15 cellular contexts compared by ENCODE assay signal in genomic region chr6:137673603-137674002, GRCh38.
DNase-seq lines count a peak whose midpoint lies in the region; ATAC-seq, FAIRE-seq and TF ChIP-seq lines count a peak whose summit lies in the region.
"Had no signal": no experiment of that assay in that cellular context is flagged by ENCODE, and none has a peak within 500 bp of the region (broad histone marks: within the 10 kb centered on the region; RNA-seq: fewer than 3 reads in every experiment).

No MANE protein-coding gene starts in this region.

- DNase-seq in HepG2 (ENCODE audit: low spot score) (no peak), right lobe of liver (no peak), NCI-H748 treated with DMSO at 0.1 percent for 48 hours (lab: John Stamatoyannopoulos, UW) (peak; percentile 12), ascending aorta (ENCODE audit: low spot score in 2 of 2) (no peak)
- no peak for DNase-seq in stimulated activated effector memory CD8-positive, alpha-beta T cell treated with anti-CD3 and anti-CD28 coated beads, Interleukin-12 subunit alpha, Interleukin-12 subunit beta, amount 100 ng/mL, for 72 hours (ENCODE audit: low spot score in 2 of 2)
- no peak for DNase-seq in activated naive CD4-positive, alpha-beta T cell treated with Interleukin-2 at 50 U/mL for 16 hours
- DNase-seq: Calu3; CD8-positive, alpha-beta T cell; DMS79 treated with DMSO at 0.1 percent for 48 hours; GF-D8; H9 had no signal

- no peaks in the 10 kb centered on the region for H3K79me2 ChIP-seq in HepG2 (ENCODE audit: insufficient read depth, low read length)

- no peaks in the 10 kb centered on the region for H4K20me1 ChIP-seq in HepG2 (ENCODE audit: insufficient read depth, low read length)
- H4K20me1 ChIP-seq: BLaER1 treated with 17β-estradiol and CSF1 and Interleukin-3, amounts not matched to agents 10 nM and 100 nM had no signal

- peaks cover 6% of the 10 kb centered on the region for H3K36me3 Mint-ChIP-seq in stimulated activated effector memory CD8-positive, alpha-beta T cell treated with anti-CD3 and anti-CD28 coated beads, Interleukin-12 subunit alpha, Interleukin-12 subunit beta, amount 100 ng/mL, for 72 hours
- H3K36me3 Mint-ChIP-seq: CD8-positive, alpha-beta T cell had no signal

- H3K9ac ChIP-seq in HepG2 (ENCODE audit: insufficient read depth, low read depth, low read length): no peak overlapping the region
- H3K9ac ChIP-seq: BLaER1 treated with 17β-estradiol and CSF1 and Interleukin-3, amounts not matched to agents 10 nM and 100 nM had no signal

- WGBS in HepG2 (ENCODE audit: low lambda C conversion rate): 19% methylated on average over 3 of the region's 3 CpGs
- 54% methylated on average over 3 of the region's 3 CpGs for WGBS in right lobe of liver (ENCODE audit: insufficient coverage, low coverage, low lambda C conversion rate, missing lambda C conversion rate)

- no peaks in the 10 kb centered on the region for H3K9me3 Mint-ChIP-seq in stimulated activated effector memory CD8-positive, alpha-beta T cell treated with anti-CD3 and anti-CD28 coated beads, Interleukin-12 subunit alpha, Interleukin-12 subunit beta, amount 100 ng/mL, for 72 hours

- in situ Hi-C loops in HepG2 (cut with HindIII; ENCODE audit: extremely low pct_ligation_motif_present, low pct_unique_long_range_greater_than_20kb): no loop called here

- no peak for TF ChIP-seq RAD21 in HepG2 (CRISPR knock-in tag; IDR thresholded peaks at IDR 0.05)

- FAIRE-seq in HepG2 (lab: Jason Lieb, UNC): no peak
- FAIRE-seq: H1 had no signal

- H3K9me3 ChIP-seq in HepG2 (ENCODE audit: low read length): no peaks in the 10 kb centered on the region
- H3K9me3 ChIP-seq in right lobe of liver: no peaks in the 10 kb centered on the region
- no peaks in the 10 kb centered on the region for H3K9me3 ChIP-seq in ascending aorta

- CTCF ChIA-PET in HepG2 (lab: Yijun Ruan, JAX; ENCODE audit: low intra/inter-chr PET ratio, low total read pairs): no interaction called here

- TF ChIP-seq POLR2A in HepG2 (IDR thresholded peaks at IDR 0.05; ENCODE audit: insufficient read depth in 1 of 2, low read depth in 2 of 2, low read length in 2 of 2) (no peak), right lobe of liver (IDR thresholded peaks at IDR 0.05) (no peak)

- intact Hi-C loops in HepG2 (cut with micrococcal nuclease; ENCODE audit: unreplicated experiment) (no loop called here), right lobe of liver (cut with DNase I) (no loop called here), ascending aorta (cut with DNase I) (no loop called here)

- TF ChIP-seq CTCF in HepG2 (CRISPR knock-in tag; IDR thresholded peaks at IDR 0.05): no peak
- TF ChIP-seq CTCF in right lobe of liver (IDR thresholded peaks at IDR 0.05): no peak
- TF ChIP-seq CTCF in ascending aorta (IDR thresholded peaks at IDR 0.05): no peak

- no peak overlapping the region for H3K27ac Mint-ChIP-seq in stimulated activated effector memory CD8-positive, alpha-beta T cell treated with anti-CD3 and anti-CD28 coated beads, Interleukin-12 subunit alpha, Interleukin-12 subunit beta, amount 100 ng/mL, for 72 hours
- H3K27ac Mint-ChIP-seq: B cell; CD8-positive, alpha-beta T cell; H9 had no signal

- H3K4me1 ChIP-seq in HepG2 (ENCODE audit: insufficient read depth, low read length): no peaks in the 10 kb centered on the region
- H3K4me1 ChIP-seq in right lobe of liver: no peaks in the 10 kb centered on the region
- H3K4me1 ChIP-seq in ascending aorta: no peaks in the 10 kb centered on the region

- no peak overlapping the region for H2AFZ ChIP-seq in HepG2 (ENCODE audit: low read length)

- no TSS peak for BruUV-seq in HepG2 (replicated peaks; lab: Mats Ljungman, UMichigan)

- H3K4me3 ChIP-seq in HepG2 (replicated peaks in 1 of 3; ENCODE audit: insufficient read depth in 1 of 3, low read depth in 2 of 3, low read length in 3 of 3): no peak overlapping the region
- no peak overlapping the region for H3K4me3 ChIP-seq in right lobe of liver
- no peak overlapping the region for H3K4me3 ChIP-seq in ascending aorta
- H3K4me3 ChIP-seq: BLaER1 treated with 17β-estradiol and CSF1 and Interleukin-3, amounts not matched to agents 10 nM and 100 nM had no signal

- ATAC-seq in HepG2 (no peak), right lobe of liver (no peak), esophagus mucosa (peak; percentile 88)
- ATAC-seq in stimulated activated effector memory CD8-positive, alpha-beta T cell treated with anti-CD3 and anti-CD28 coated beads, Interleukin-12 subunit alpha, Interleukin-12 subunit beta, amount 100 ng/mL, for 72 hours: no peak
- ATAC-seq: CD8-positive, alpha-beta T cell had no signal

- H3K36me3 ChIP-seq in HepG2 (replicated peaks in 1 of 2; ENCODE audit: control insufficient read depth in 1 of 2, insufficient read depth in 2 of 2, low read length in 2 of 2) (no peaks in the 10 kb centered on the region), right lobe of liver (no peaks in the 10 kb centered on the region), ascending aorta (no peaks in the 10 kb centered on the region)
- H3K36me3 ChIP-seq: BLaER1 treated with 17β-estradiol and CSF1 and Interleukin-3, amounts not matched to agents 10 nM and 100 nM had no signal

- H3K27me3 ChIP-seq in HepG2 (ENCODE audit: control insufficient read depth in 1 of 2, insufficient read depth in 2 of 2, low read length in 2 of 2) (no peaks in the 10 kb centered on the region), right lobe of liver (no peaks in the 10 kb centered on the region), ascending aorta (no peaks in the 10 kb centered on the region)
- H3K27me3 ChIP-seq: BLaER1 treated with 17β-estradiol and CSF1 and Interleukin-3, amounts not matched to agents 10 nM and 100 nM had no signal

- TF ChIP-seq EP300 in HepG2 (IDR thresholded peaks at IDR 0.05; ENCODE audit: low read depth in 2 of 2, low read length in 2 of 2): no peak
- TF ChIP-seq EP300 in HepG2 (CRISPR knock-in tag; IDR thresholded peaks at IDR 0.05; ENCODE audit: borderline replicate concordance): no peak

- no peak overlapping the region for H3K27ac ChIP-seq in HepG2 (ENCODE audit: extremely low read length, insufficient read depth, low read length)
- no peak overlapping the region for H3K27ac ChIP-seq in right lobe of liver
- H3K27ac ChIP-seq in ascending aorta: no peak overlapping the region
- H3K27ac ChIP-seq: BLaER1 treated with 17β-estradiol and CSF1 and Interleukin-3, amounts not matched to agents 10 nM and 100 nM had no signal

- peaks cover 23% of the 10 kb centered on the region for H3K4me1 Mint-ChIP-seq in stimulated activated effector memory CD8-positive, alpha-beta T cell treated with anti-CD3 and anti-CD28 coated beads, Interleukin-12 subunit alpha, Interleukin-12 subunit beta, amount 100 ng/mL, for 72 hours
- H3K4me1 Mint-ChIP-seq: B cell, H9 had no signal

- no peak overlapping the region for H3K4me3 Mint-ChIP-seq in stimulated activated effector memory CD8-positive, alpha-beta T cell treated with anti-CD3 and anti-CD28 coated beads, Interleukin-12 subunit alpha, Interleukin-12 subunit beta, amount 100 ng/mL, for 72 hours
- H3K4me3 Mint-ChIP-seq: B cell; CD8-positive, alpha-beta T cell; H9 had no signal

- POLR2A ChIA-PET in HepG2 (lab: Yijun Ruan, JAX): no interaction called here

- H3K4me2 ChIP-seq in HepG2 (ENCODE audit: low read depth, low read length): no peak overlapping the region

TF ChIP-seq in HepG2, 621 proteins besides CTCF, POLR2A, EP300 and RAD21 (continues in another document):
- TF ChIP-seq ZNF335 (CRISPR knock-in tag; IDR thresholded peaks at IDR 0.05): no peak
- peak; percentile 48; the same call in 1 of the 2 replicates for TF ChIP-seq ATF7 (IDR thresholded peaks at IDR 0.05)
- no peak for TF ChIP-seq ATF7 (CRISPR knock-in tag; IDR thresholded peaks at IDR 0.05)
- TF ChIP-seq ZNF431 (CRISPR knock-in tag; IDR thresholded peaks at IDR 0.05; ENCODE audit: borderline replicate concordance, low read depth): no peak
- TF ChIP-seq TFE3 (CRISPR knock-in tag; IDR thresholded peaks at IDR 0.05): no peak
- no peak for TF ChIP-seq ZNF280B (CRISPR knock-in tag; IDR thresholded peaks at IDR 0.05; ENCODE audit: borderline replicate concordance)
